ENCODE assay signal across 12 cellular contexts in the genomic region with DNA sequence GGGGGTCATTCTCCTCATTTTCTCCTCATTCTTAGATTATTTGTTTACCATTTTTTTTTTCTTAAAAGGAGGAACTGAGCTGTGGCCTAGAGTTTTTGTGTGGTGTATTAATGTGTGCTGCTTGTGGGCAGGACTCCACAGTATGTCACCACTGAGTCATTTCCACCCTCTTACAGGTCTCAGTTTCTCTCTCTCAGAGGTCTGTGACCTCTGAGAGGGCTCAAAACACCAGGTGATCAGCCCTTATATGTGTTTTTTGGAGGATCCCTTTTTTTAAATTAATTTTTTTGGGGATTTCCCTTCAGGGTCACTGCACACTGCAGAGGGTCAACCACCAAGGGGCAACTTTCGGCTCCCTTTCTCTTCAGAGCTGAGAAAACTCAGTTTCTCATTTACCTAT.
DNase-seq lines count a peak whose midpoint lies in the region; ATAC-seq, FAIRE-seq and TF ChIP-seq lines count a peak whose summit lies in the region.
"Had no signal": no experiment of that assay in that cellular context is flagged by ENCODE, and none has a peak within 500 bp of the region (broad histone marks: within the 10 kb centered on the region; RNA-seq: fewer than 3 reads in every experiment).

No MANE protein-coding gene starts in this region.

- H3K36me3 ChIP-seq in GM12878 (ENCODE audit: control insufficient read depth in 2 of 2, insufficient read depth in 2 of 2, low read length in 1 of 2) = no peaks in the 10 kb centered on the region

- in situ Hi-C loops in GM12878 (cut with MboI) = no loop called here

- no peak overlapping the region; the same call in 1 of the 2 replicates for H3K4me2 ChIP-seq in GM12878 (ENCODE audit: control insufficient read depth, insufficient read depth)

- no peak overlapping the region for H2AFZ ChIP-seq in GM12878 (ENCODE audit: control insufficient read depth, low read depth, low read length)

- peaks cover 7% of the 10 kb centered on the region for H3K9me3 ChIP-seq in GM12878 (replicated peaks; ENCODE audit: control insufficient read depth, insufficient read depth, low read length)

- ATAC-seq in GM18873 (IDR thresholded peaks at IDR 0.05; ENCODE audit: low FRiP score, unreplicated experiment) (peak; percentile 99), GM21526 (IDR thresholded peaks at IDR 0.05; ENCODE audit: low FRiP score, unreplicated experiment) (peak; percentile 98), HG03103 (IDR thresholded peaks at IDR 0.05; ENCODE audit: low read depth, unreplicated experiment) (peak; percentile 93), GM12878 (peak; percentile 99)

- SMC1A ChIA-PET in GM12878 (lab: Charles Lee; ENCODE audit: uncharacterized antibody, unreplicated experiment) = interaction anchor here (0.6 kb wide), 1 partner anchor 16 kb away, joined by 3 read pairs; no protein-coding TSS in a partner anchor

- 0 out of 2 replicates have a peak, but pooled peaks cover 4% of the 10 kb centered on the region for H3K4me1 ChIP-seq in GM12878 (ENCODE audit: control insufficient read depth, insufficient read depth, low read length)

- H3K79me2 ChIP-seq in GM12878 (ENCODE audit: control insufficient read depth, insufficient read depth, low read length) = no peaks in the 10 kb centered on the region

- RAD21 ChIA-PET in GM12878 (lab: Charles Lee; ENCODE audit: unreplicated experiment) = no interaction called here

- TF ChIP-seq EP300 in GM12878 (IDR thresholded peaks at IDR 0.05; ENCODE audit: borderline replicate concordance in 1 of 2, control insufficient read depth in 1 of 2, low read depth in 2 of 2, low read length in 2 of 2) = peak; percentile 52 to 76; a peak in 3 of 4 replicates

- no peaks in the 10 kb centered on the region for H3K27me3 ChIP-seq in GM12878 (replicated peaks in 1 of 2; ENCODE audit: control insufficient read depth in 2 of 2, insufficient read depth in 2 of 2, low read length in 1 of 2)

- TF ChIP-seq CTCF in GM12878 (IDR thresholded peaks at IDR 0.05 in 2 of 3, conservative IDR thresholded peaks at IDR 0.05 in 1 of 3; ENCODE audit: control insufficient read depth in 2 of 3, extremely low read depth in 1 of 3, insufficient read depth in 1 of 3, low read depth in 3 of 3, low read length in 3 of 3) = no peak

- H3K27ac ChIP-seq in GM12878 (ENCODE audit: control insufficient read depth, insufficient read depth) = peak overlapping the region; percentile 41

- peak; percentile 84 for FAIRE-seq in GM12878 (lab: Jason Lieb, UNC)
- FAIRE-seq: bronchial epithelial cell had no signal

- no peaks in the 10 kb centered on the region for H4K20me1 ChIP-seq in GM12878 (ENCODE audit: control insufficient read depth, insufficient read depth)

- WGBS in GM12878 (ENCODE audit: insufficient coverage, insufficient replicate concordance, low lambda C conversion rate, missing lambda C conversion rate) = 0% methylated on average over 1 of the region's 1 CpG

- DNase-seq in GM12878 (ENCODE audit: low read depth, low spot score) (peak; percentile 70), C1 segment of cervical spinal cord (lab: John Stamatoyannopoulos, UW) (no peak), H4 (ENCODE audit: low spot score) (no peak), head of caudate nucleus (no peak)
- DNase-seq: DMS 273 treated with DMSO at 0.1 percent for 48 hours; Kasumi-1; NCI-H526 treated with DMSO at 0.1 percent for 48 hours; stimulated activated CD4-positive, alpha-beta T cell treated with anti-CD3 and anti-CD28 coated beads, Interleukin-1b, Interleukin-23, amount 100 ng/mL, for 48 hours had no signal

- CTCF ChIA-PET in GM12878 (lab: Yijun Ruan, JAX) = interaction anchor here (0.9 kb wide), 1 partner anchor 23 kb away, joined by 5 read pairs; no protein-coding TSS in a partner anchor

- TF ChIP-seq POLR2A in GM12878 (IDR thresholded peaks at IDR 0.05; ENCODE audit: low read depth, low read length) = no peak

- intact Hi-C loops in GM12878 (cut with micrococcal nuclease; ENCODE audit: unreplicated experiment) (no loop called here), head of caudate nucleus (cut with DNase I) (no loop called here)

- H3K9ac ChIP-seq in GM12878 (ENCODE audit: control insufficient read depth, insufficient read depth, low read length) = no peak overlapping the region

- peak; percentile 10; the same call in 1 of the 2 replicates for TF ChIP-seq RAD21 in GM12878 (IDR thresholded peaks at IDR 0.05; ENCODE audit: insufficient read depth, low read depth, low read length)

- POLR2A ChIA-PET in GM12878 (lab: Charles Lee) = no interaction called here

- H3K4me3 ChIP-seq in GM12878 = no peak overlapping the region

- no TSS peak for BruUV-seq in GM12878 (replicated peaks; lab: Mats Ljungman, UMichigan)

TF ChIP-seq in GM12878, 131 proteins besides CTCF, POLR2A, EP300 and RAD21 (continues in another document):
- TF ChIP-seq BACH1 (IDR thresholded peaks at IDR 0.05; ENCODE audit: borderline replicate concordance) (no peak), POU2F2 (IDR thresholded peaks at IDR 0.05; ENCODE audit: borderline replicate concordance, low read depth, low read length) (peak; percentile 83; the same call in 2 of the 3 replicates), HDAC2 (IDR thresholded peaks at IDR 0.05) (no peak), IKZF2 (IDR thresholded peaks at IDR 0.05) (peak; percentile 47 to 52; a peak in 2 of 4 replicates), BCL11A (IDR thresholded peaks at IDR 0.05; ENCODE audit: low read depth, low read length) (peak; percentile 91), ZNF687 (IDR thresholded peaks at IDR 0.05) (no peak), PAX8 (IDR thresholded peaks at IDR 0.05) (no peak), KDM1A (IDR thresholded peaks at IDR 0.05; ENCODE audit: borderline replicate concordance) (no peak), SUPT20H (IDR thresholded peaks at IDR 0.05; ENCODE audit: borderline replicate concordance, control insufficient read depth, low read depth, low read length) (no peak), RBBP5 (conservative IDR thresholded peaks at IDR 0.05) (no peak), STAT3 (IDR thresholded peaks at IDR 0.05; ENCODE audit: low read depth, low read length) (no peak), SRF (IDR thresholded peaks at IDR 0.05; ENCODE audit: low read depth in 2 of 2, low read length in 2 of 2) (peak in 1 of 2 experiments; percentile 78; a peak in 1 of 4 replicates)
- TF ChIP-seq, protein P1, sequence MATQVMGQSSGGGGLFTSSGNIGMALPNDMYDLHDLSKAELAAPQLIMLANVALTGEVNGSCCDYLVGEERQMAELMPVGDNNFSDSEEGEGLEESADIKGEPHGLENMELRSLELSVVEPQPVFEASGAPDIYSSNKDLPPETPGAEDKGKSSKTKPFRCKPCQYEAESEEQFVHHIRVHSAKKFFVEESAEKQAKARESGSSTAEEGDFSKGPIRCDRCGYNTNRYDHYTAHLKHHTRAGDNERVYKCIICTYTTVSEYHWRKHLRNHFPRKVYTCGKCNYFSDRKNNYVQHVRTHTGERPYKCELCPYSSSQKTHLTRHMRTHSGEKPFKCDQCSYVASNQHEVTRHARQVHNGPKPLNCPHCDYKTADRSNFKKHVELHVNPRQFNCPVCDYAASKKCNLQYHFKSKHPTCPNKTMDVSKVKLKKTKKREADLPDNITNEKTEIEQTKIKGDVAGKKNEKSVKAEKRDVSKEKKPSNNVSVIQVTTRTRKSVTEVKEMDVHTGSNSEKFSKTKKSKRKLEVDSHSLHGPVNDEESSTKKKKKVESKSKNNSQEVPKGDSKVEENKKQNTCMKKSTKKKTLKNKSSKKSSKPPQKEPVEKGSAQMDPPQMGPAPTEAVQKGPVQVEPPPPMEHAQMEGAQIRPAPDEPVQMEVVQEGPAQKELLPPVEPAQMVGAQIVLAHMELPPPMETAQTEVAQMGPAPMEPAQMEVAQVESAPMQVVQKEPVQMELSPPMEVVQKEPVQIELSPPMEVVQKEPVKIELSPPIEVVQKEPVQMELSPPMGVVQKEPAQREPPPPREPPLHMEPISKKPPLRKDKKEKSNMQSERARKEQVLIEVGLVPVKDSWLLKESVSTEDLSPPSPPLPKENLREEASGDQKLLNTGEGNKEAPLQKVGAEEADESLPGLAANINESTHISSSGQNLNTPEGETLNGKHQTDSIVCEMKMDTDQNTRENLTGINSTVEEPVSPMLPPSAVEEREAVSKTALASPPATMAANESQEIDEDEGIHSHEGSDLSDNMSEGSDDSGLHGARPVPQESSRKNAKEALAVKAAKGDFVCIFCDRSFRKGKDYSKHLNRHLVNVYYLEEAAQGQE (IDR thresholded peaks at IDR 0.05; ENCODE audit: low read depth, low read length) = no peak
